8 cellular contexts compared by ENCODE assay signal in genomic region chr17:18363021-18363941, GRCh38. TPM values are rescaled to one million over a fixed set of nuclear protein-coding genes. Genes with fewer than 3 reads are reported as not detected.
DNase-seq lines count a peak whose midpoint lies in the region; ATAC-seq and TF ChIP-seq lines count a peak whose summit lies in the region.

Gene SHMT1 (minus strand): TSS chr17:18363550. CDS start chr17:18355981, 7,569 bp downstream.

- H3K27ac ChIP-seq in caudate nucleus (ENCODE audit: low read depth, low read length) (peak within 1 kb of the TSS; percentile 76), spleen (peak within 1 kb of the TSS in 7 of 8 donors; percentile 46 to 85 (median 81))

- ATAC-seq in GM18909 (IDR thresholded peaks at IDR 0.05; ENCODE audit: poor library complexity, unreplicated experiment): peak; percentile 97
- peak; percentile 96 for ATAC-seq in HG03159 (IDR thresholded peaks at IDR 0.05; ENCODE audit: unreplicated experiment)

- no peaks in the 10 kb centered on the region for H3K27me3 ChIP-seq in spleen (replicated peaks in 1 of 7)

- TF ChIP-seq CTCF in AG09309 (IDR thresholded peaks at IDR 0.05; ENCODE audit: control insufficient read depth, insufficient read depth, low read depth, low read length, missing control alignments): no peak
- peak in 2 of 11 experiments; percentile 28 to 38 for TF ChIP-seq CTCF in spleen (IDR thresholded peaks at IDR 0.05 in 8 of 11, conservative IDR thresholded peaks at IDR 0.05 in 3 of 11)

- DNase-seq in AG09309 (ENCODE audit: low read depth) (peak; percentile 20), NCI-H345 (lab: John Stamatoyannopoulos, UW) (peak; percentile 93), caudate nucleus (lab: John Stamatoyannopoulos, UW) (peak; percentile 42 to 96 (median 89)), inferior parietal cortex (ENCODE audit: extremely low spot score) (peak; percentile 90), spleen (peak; percentile 98)
- DNase-seq in activated CD4-positive, CD25-positive, alpha-beta regulatory T cell (lab: John Stamatoyannopoulos, UW): peak; percentile 78 to 86 (median 83)

- intact Hi-C loops in spleen (cut with DNase I; ENCODE audit: low total_unique reads): no loop called here

- no peaks in the 10 kb centered on the region for H3K9me3 ChIP-seq in spleen

- H3K36me3 ChIP-seq in spleen: peaks cover 0 to 24% (median 0%) of the 10 kb centered on the region in 6 donors

- peak in 2 of 3 donors; percentile 3 to 52 for TF ChIP-seq POLR2A in spleen (IDR thresholded peaks at IDR 0.05)

- 1 to 2% (median 1%) methylated on average over 50 to 78 of the region's 78 CpGs for WGBS in spleen, 5 donors

- H3K4me3 ChIP-seq in AG09309 (ENCODE audit: control insufficient read depth, low read depth, low read length): peak within 1 kb of the TSS; percentile 67
- H3K4me3 ChIP-seq in spleen: peak within 1 kb of the TSS; percentile 62 to 96 (median 80)

- peaks cover 4 to 30% (median 22%) of the 10 kb centered on the region in 6 donors for H3K4me1 ChIP-seq in spleen

RNA-seq across cellular contexts. Expression of gene SHMT1, which starts in this region (rescaled TPM):
- 10 to 100 TPM; 28.4 to 68.7 (median 47.8) TPM for total RNA-seq in spleen
- 10 to 100 TPM in 2 of 3 donors, 1 to 10 TPM in 1; 9.1 to 26.2 (median 18.1) TPM for polyA plus RNA-seq in spleen

Comparison
In these comparisons a context has a peak if more than half of its experiments do, and no peak if none do; other contexts are left out.
1. Peak in every context shown above with its lines: DNase-seq, ATAC-seq, H3K4me3 ChIP-seq and H3K27ac ChIP-seq.
2. DNase-seq: peak in every context shown above with its lines; median percentile 98 in spleen; 93 in NCI-H345; 90 in inferior parietal cortex; 89 in caudate nucleus; 83 in activated CD4-positive, CD25-positive, alpha-beta regulatory T cell; 20 in AG09309.